In genomic region chr5:135236951-135237791, GRCh38 we compare ENCODE assay signal across 17 cellular contexts.
DNase-seq lines count a peak whose midpoint lies in the region; ATAC-seq and TF ChIP-seq lines count a peak whose summit lies in the region.
"Had no signal": no experiment of that assay in that cellular context is flagged by ENCODE, and none has a peak within 500 bp of the region (broad histone marks: within the 10 kb centered on the region; RNA-seq: fewer than 3 reads in every experiment).

No MANE protein-coding gene starts in this region.

- in situ Hi-C loops in GM23248 (cut with MboI): no loop called here

- no peaks in the 10 kb centered on the region for H4K20me1 ChIP-seq in BLaER1 treated with 17β-estradiol and CSF1 and Interleukin-3, amounts not matched to agents 10 nM and 100 nM
- H4K20me1 ChIP-seq in osteoblast (ENCODE audit: insufficient read depth, low read length): no peaks in the 10 kb centered on the region
- no peaks in the 10 kb centered on the region for H4K20me1 ChIP-seq in GM23248 (ENCODE audit: insufficient read depth)

- H3K9me3 ChIP-seq in BLaER1 treated with 17β-estradiol and CSF1 and Interleukin-3, amounts not matched to agents 10 nM and 100 nM (replicated peaks in 1 of 11): no peaks in the 10 kb centered on the region
- no peaks in the 10 kb centered on the region for H3K9me3 ChIP-seq in osteoblast (ENCODE audit: low read depth, low read length)
- H3K9me3 ChIP-seq in GM23248 (ENCODE audit: low read depth): no peaks in the 10 kb centered on the region

- H3K27me3 ChIP-seq in BLaER1 treated with 17β-estradiol and CSF1 and Interleukin-3, amounts not matched to agents 10 nM and 100 nM: no peaks in the 10 kb centered on the region
- peaks cover 8% of the 10 kb centered on the region for H3K27me3 ChIP-seq in foreskin keratinocyte
- H3K27me3 ChIP-seq in osteoblast (ENCODE audit: insufficient read depth, low read length): no peaks in the 10 kb centered on the region
- no peaks in the 10 kb centered on the region for H3K27me3 ChIP-seq in GM23248 (replicated peaks; ENCODE audit: insufficient read depth)
- H3K27me3 ChIP-seq: neural progenitor cell had no signal

- peaks cover 22 to 82% (median 55%) of the 10 kb centered on the region in 10 experiments for H3K4me1 ChIP-seq in BLaER1 treated with 17β-estradiol and CSF1 and Interleukin-3, amounts not matched to agents 10 nM and 100 nM
- H3K4me1 ChIP-seq in foreskin keratinocyte (peaks cover 9% of the 10 kb centered on the region), osteoblast (ENCODE audit: insufficient read depth, low read length) (peaks cover 12% of the 10 kb centered on the region), GM23248 (ENCODE audit: insufficient read depth) (peaks cover 13% of the 10 kb centered on the region)

- ATAC-seq in foreskin keratinocyte (peak; percentile 10), HG03097 (IDR thresholded peaks at IDR 0.05; ENCODE audit: low FRiP score, unreplicated experiment) (no peak), HG02759 (IDR thresholded peaks at IDR 0.05; ENCODE audit: unreplicated experiment) (no peak)

- peak; percentile 32 for DNase-seq in activated CD8-positive, alpha-beta memory T cell treated with anti-CD3 and anti-CD28 coated beads, Interleukin-2, amount 50 U/mL, for 48 hours
- DNase-seq in foreskin keratinocyte (no peak), osteoblast (ENCODE audit: insufficient read length, low spot score, missing footprints) (peak; percentile 50), GM23248 (no peak), activated gamma-delta T cell (lab: John Stamatoyannopoulos, UW) (no peak)
- DNase-seq: activated B cell treated with CpG ODN at 0.5 μM for 24 hours, DMS153, HCEC 1CT, KG1, NCI-H1417 treated with DMSO at 0.1 percent for 48 hours, NCI-H510A, PC-9 had no signal

- WGBS in GM23248 (ENCODE audit: low coverage in 1 of 2, low lambda C conversion rate in 2 of 2, missing lambda C conversion rate in 2 of 2), 2 experiments: 67 to 69% methylated on average over 9 of the region's 9 CpGs

- H3K4me3 ChIP-seq in BLaER1 treated with 17β-estradiol and CSF1 and Interleukin-3, amounts not matched to agents 10 nM and 100 nM: no peak overlapping the region
- H3K4me3 ChIP-seq in osteoblast (ENCODE audit: insufficient read depth, low read length) (no peak overlapping the region), GM23248 (no peak overlapping the region)
- H3K4me3 ChIP-seq: lung, neural progenitor cell, PC-9 had no signal

- no peaks in the 10 kb centered on the region for H3K36me3 ChIP-seq in BLaER1 treated with 17β-estradiol and CSF1 and Interleukin-3, amounts not matched to agents 10 nM and 100 nM
- no peaks in the 10 kb centered on the region for H3K36me3 ChIP-seq in osteoblast (ENCODE audit: insufficient read depth, low read length)
- no peaks in the 10 kb centered on the region for H3K36me3 ChIP-seq in GM23248 (ENCODE audit: low read depth)
- H3K36me3 ChIP-seq: neural progenitor cell had no signal

- no peak for TF ChIP-seq CTCF in foreskin keratinocyte (conservative IDR thresholded peaks at IDR 0.05)
- no peak for TF ChIP-seq CTCF in osteoblast (IDR thresholded peaks at IDR 0.05; ENCODE audit: extremely low read depth, low read depth, low read length)

- H3K27ac ChIP-seq in BLaER1 treated with 17β-estradiol and CSF1 and Interleukin-3, amounts not matched to agents 10 nM and 100 nM: no peak overlapping the region
- H3K27ac ChIP-seq in foreskin keratinocyte (no peak overlapping the region), osteoblast (ENCODE audit: low read depth, low read length) (no peak overlapping the region), GM23248 (no peak overlapping the region)
- H3K27ac ChIP-seq: neural progenitor cell, PC-9 had no signal

- H3K4me2 ChIP-seq in BLaER1 treated with 17β-estradiol and CSF1 and Interleukin-3, amounts not matched to agents 10 nM and 100 nM: peak overlapping the region in 10 of 11 experiments; percentile 7 to 72 (median 36); a peak in 14 of 22 replicates
- H3K4me2 ChIP-seq in osteoblast (ENCODE audit: insufficient read depth, low read length): no peak overlapping the region
- no peak overlapping the region for H3K4me2 ChIP-seq in GM23248 (ENCODE audit: unreplicated experiment)
- H3K4me2 ChIP-seq: neural progenitor cell, PC-9 had no signal

- no peak overlapping the region for H3K9ac ChIP-seq in BLaER1 treated with 17β-estradiol and CSF1 and Interleukin-3, amounts not matched to agents 10 nM and 100 nM
- no peak overlapping the region for H3K9ac ChIP-seq in GM23248
- H3K9ac ChIP-seq: neural progenitor cell had no signal

- H2AFZ ChIP-seq in osteoblast (ENCODE audit: low read length): no peak overlapping the region
- H2AFZ ChIP-seq in GM23248: no peak overlapping the region
- H2AFZ ChIP-seq: neural progenitor cell, PC-9 had no signal

- H3K9me2 ChIP-seq in GM23248 (ENCODE audit: insufficient read depth): no peaks in the 10 kb centered on the region

- H3F3A ChIP-seq in GM23248 (ENCODE audit: insufficient read depth): peaks cover 12% of the 10 kb centered on the region

- H3K79me2 ChIP-seq in osteoblast (ENCODE audit: insufficient read depth, low read length) (no peaks in the 10 kb centered on the region), GM23248 (ENCODE audit: insufficient read depth) (no peaks in the 10 kb centered on the region)

Comparison
In these comparisons a context has a peak if more than half of its experiments do, and no peak if none do; other contexts are left out.
1. H3K4me2 ChIP-seq: peak in BLaER1 treated with 17β-estradiol and CSF1 and Interleukin-3, amounts not matched to agents 10 nM and 100 nM (10 of 11); none in osteoblast (single experiment) and GM23248 (single experiment).
2. DNase-seq: peak in activated CD8-positive, alpha-beta memory T cell treated with anti-CD3 and anti-CD28 coated beads, Interleukin-2, amount 50 U/mL, for 48 hours (single experiment) and osteoblast (single experiment); none in foreskin keratinocyte (0 of 2), GM23248 (single experiment) and activated gamma-delta T cell (single experiment).